ENCODE assay signal across 8 cellular contexts in genomic region chr17:28371245-28372202, GRCh38. TPM values are rescaled to one million over a fixed set of nuclear protein-coding genes. Genes with fewer than 3 reads are reported as not detected.
A peak's percentile ranks its signal among the peaks of the same experiment; 100 is the strongest.
DNase-seq lines count a peak whose midpoint lies in the region; ATAC-seq and TF ChIP-seq lines count a peak whose summit lies in the region.

TSS of gene SARM1 (plus strand) at chr17:28371694. CDS start at chr17:28372033, 339 bp downstream.

- TF ChIP-seq CTCF in BJ (IDR thresholded peaks at IDR 0.05; ENCODE audit: insufficient read depth, low read depth, low read length) (no peak), PC-9 (conservative IDR thresholded peaks at IDR 0.05) (no peak), fibroblast of pulmonary artery (IDR thresholded peaks at IDR 0.05; ENCODE audit: low read length, missing control alignments) (no peak)

- H3K36me3 Mint-ChIP-seq in activated T-helper 1 cell treated with anti-CD3 and anti-CD28 coated beads, Interleukin-12 subunit alpha, Interleukin-12 subunit beta, Interleukin-2, Interleukin-4 antibody, amounts not matched to agents 30 ng/mL and 10 ng/mL and 1 ng/mL, durations not matched to agents 14 hours and 24 hours and 36 hours (ENCODE audit: low read depth): peaks cover 6% of the 10 kb centered on the region
- no peaks in the 10 kb centered on the region for H3K36me3 Mint-ChIP-seq in natural killer cell treated with Interleukin-12 subunit alpha and Interleukin-12 subunit beta and Interleukin-15 and Interleukin-18, amount 100 ng/mL, for 72 hours
- peaks cover 4 to 14% of the 10 kb centered on the region in 2 donors for H3K36me3 Mint-ChIP-seq in stimulated activated naive B cell treated with anti-CD40 and anti-IgM and Interleukin-4, amounts not matched to agents 10 μg/mL and 1 μg/mL and 100 μg/mL, for 72 hours

- H3K36me3 ChIP-seq in BJ (ENCODE audit: control insufficient read depth, insufficient read depth, low read length) (no peaks in the 10 kb centered on the region), PC-9 (ENCODE audit: low read depth) (no peaks in the 10 kb centered on the region)

- POLR2A ChIA-PET in BJ (lab: Charles Lee): no interaction called here
- POLR2A ChIA-PET in PC-9 (lab: Charles Lee; ENCODE audit: unreplicated experiment): no interaction called here

- H3K9me2 ChIP-seq in PC-9 (ENCODE audit: insufficient read depth): no peaks in the 10 kb centered on the region

- H3K9me3 ChIP-seq in PC-9 (ENCODE audit: insufficient read depth, low read depth): no peaks in the 10 kb centered on the region

- H3K4me1 Mint-ChIP-seq in activated T-helper 1 cell treated with anti-CD3 and anti-CD28 coated beads, Interleukin-12 subunit alpha, Interleukin-12 subunit beta, Interleukin-2, Interleukin-4 antibody, amounts not matched to agents 30 ng/mL and 10 ng/mL and 1 ng/mL, durations not matched to agents 14 hours and 24 hours and 36 hours (ENCODE audit: low read depth): peaks cover 14% of the 10 kb centered on the region
- peaks cover 12 to 18% of the 10 kb centered on the region in 2 donors for H3K4me1 Mint-ChIP-seq in natural killer cell treated with Interleukin-12 subunit alpha and Interleukin-12 subunit beta and Interleukin-15 and Interleukin-18, amount 100 ng/mL, for 72 hours (ENCODE audit: low read depth in 2 of 2)
- H3K4me1 Mint-ChIP-seq in stimulated activated naive B cell treated with anti-CD40 and anti-IgM and Interleukin-4, amounts not matched to agents 10 μg/mL and 1 μg/mL and 100 μg/mL, for 72 hours: peaks cover 24 to 39% of the 10 kb centered on the region in 2 donors

- no peak within 1 kb of the TSS for H2AFZ ChIP-seq in PC-9

- peak; percentile 81 for ATAC-seq in GM19324 (IDR thresholded peaks at IDR 0.05; ENCODE audit: low FRiP score, unreplicated experiment)
- ATAC-seq in HG03520 (IDR thresholded peaks at IDR 0.05; ENCODE audit: unreplicated experiment): peak; percentile 75
- peak; percentile 96 for ATAC-seq in natural killer cell treated with Interleukin-12 subunit alpha and Interleukin-12 subunit beta and Interleukin-15 and Interleukin-18, amount 100 ng/mL, for 72 hours
- ATAC-seq in stimulated activated naive B cell treated with anti-CD40 and anti-IgM and Interleukin-4, amounts not matched to agents 10 μg/mL and 1 μg/mL and 100 μg/mL, for 72 hours (replicated peaks): peak; percentile 90

- H3K4me1 ChIP-seq in PC-9 (replicated peaks; ENCODE audit: insufficient read depth): peaks cover 18% of the 10 kb centered on the region

- CTCF ChIA-PET in BJ (lab: Yijun Ruan, JAX): interaction anchor here (1.9 kb wide), 1 partner anchor 10 kb away, joined by 5 read pairs; no protein-coding TSS in a partner anchor
- CTCF ChIA-PET in PC-9 (lab: Charles Lee): no interaction called here

- intact Hi-C loops in PC-9 (cut with micrococcal nuclease; ENCODE audit: unreplicated experiment): loop anchor here (2.0 kb wide), 1 partner anchor 53 kb away; the partner anchor contains the start of gene TMEM97
- intact Hi-C loops in activated T-helper 1 cell treated with anti-CD3 and anti-CD28 coated beads, Interleukin-12 subunit alpha, Interleukin-12 subunit beta, Interleukin-2, Interleukin-4 antibody, amounts not matched to agents 30 ng/mL and 10 ng/mL and 1 ng/mL, durations not matched to agents 14 hours and 24 hours and 36 hours (cut with micrococcal nuclease): loop anchor here (1.0 to 5.0 kb wide), 7 partner anchors 13 to 226 kb away; partner anchors contain the start of genes IFT20, POLDIP2, SLC46A1 and SPAG5

- H3K9me3 Mint-ChIP-seq in activated T-helper 1 cell treated with anti-CD3 and anti-CD28 coated beads, Interleukin-12 subunit alpha, Interleukin-12 subunit beta, Interleukin-2, Interleukin-4 antibody, amounts not matched to agents 30 ng/mL and 10 ng/mL and 1 ng/mL, durations not matched to agents 14 hours and 24 hours and 36 hours: no peaks in the 10 kb centered on the region
- H3K9me3 Mint-ChIP-seq in natural killer cell treated with Interleukin-12 subunit alpha and Interleukin-12 subunit beta and Interleukin-15 and Interleukin-18, amount 100 ng/mL, for 72 hours: no peaks in the 10 kb centered on the region
- no peaks in the 10 kb centered on the region for H3K9me3 Mint-ChIP-seq in stimulated activated naive B cell treated with anti-CD40 and anti-IgM and Interleukin-4, amounts not matched to agents 10 μg/mL and 1 μg/mL and 100 μg/mL, for 72 hours

- H3K4me2 ChIP-seq in PC-9: peak within 1 kb of the TSS; percentile 46

- no peaks in the 10 kb centered on the region for H3K27me3 Mint-ChIP-seq in activated T-helper 1 cell treated with anti-CD3 and anti-CD28 coated beads, Interleukin-12 subunit alpha, Interleukin-12 subunit beta, Interleukin-2, Interleukin-4 antibody, amounts not matched to agents 30 ng/mL and 10 ng/mL and 1 ng/mL, durations not matched to agents 14 hours and 24 hours and 36 hours (ENCODE audit: insufficient read depth)
- H3K27me3 Mint-ChIP-seq in natural killer cell treated with Interleukin-12 subunit alpha and Interleukin-12 subunit beta and Interleukin-15 and Interleukin-18, amount 100 ng/mL, for 72 hours: no peaks in the 10 kb centered on the region
- H3K27me3 Mint-ChIP-seq in stimulated activated naive B cell treated with anti-CD40 and anti-IgM and Interleukin-4, amounts not matched to agents 10 μg/mL and 1 μg/mL and 100 μg/mL, for 72 hours: no peaks in the 10 kb centered on the region

- H3F3A ChIP-seq in PC-9 (ENCODE audit: insufficient read depth, low read depth): peaks cover 15% of the 10 kb centered on the region; the same call in 1 of the 2 replicates

- DNase-seq in BJ (ENCODE audit: low read depth) (peak; percentile 62), PC-9 (no peak), fibroblast of pulmonary artery (ENCODE audit: low read depth) (peak; percentile 85)
- DNase-seq in activated T-helper 1 cell treated with anti-CD3 and anti-CD28 coated beads, Interleukin-12 subunit alpha, Interleukin-12 subunit beta, Interleukin-2, Interleukin-4 antibody, amounts not matched to agents 30 ng/mL and 10 ng/mL and 1 ng/mL, durations not matched to agents 14 hours and 24 hours and 36 hours (ENCODE audit: low spot score): peak; percentile 85
- peak; percentile 95 for DNase-seq in natural killer cell treated with Interleukin-12 subunit alpha and Interleukin-12 subunit beta and Interleukin-15 and Interleukin-18, amount 100 ng/mL, for 72 hours (ENCODE audit: low spot score)
- DNase-seq in stimulated activated naive B cell treated with anti-CD40 and anti-IgM and Interleukin-4, amounts not matched to agents 10 μg/mL and 1 μg/mL and 100 μg/mL, for 72 hours: peak; percentile 84

- no peaks in the 10 kb centered on the region for H3K27me3 ChIP-seq in BJ (ENCODE audit: control insufficient read depth, insufficient read depth, low read length)
- no peaks in the 10 kb centered on the region for H3K27me3 ChIP-seq in PC-9 (ENCODE audit: insufficient read depth, low read depth)

- no TSS peak for BruUV-seq in PC-9 (replicated peaks; lab: Mats Ljungman, UMichigan)

- no peaks in the 10 kb centered on the region for H4K20me1 ChIP-seq in PC-9 (ENCODE audit: insufficient read depth)

- H3K4me3 ChIP-seq in BJ (ENCODE audit: low read depth, low read length) (peak within 1 kb of the TSS; percentile 73), PC-9 (no peak within 1 kb of the TSS), fibroblast of pulmonary artery (replicated peaks; ENCODE audit: low read depth, low read length) (peak within 1 kb of the TSS; percentile 60)

- H3K79me2 ChIP-seq in PC-9 (ENCODE audit: low read depth): no peaks in the 10 kb centered on the region

- no peak within 1 kb of the TSS for H3K27ac ChIP-seq in PC-9

- H3K27ac Mint-ChIP-seq in activated T-helper 1 cell treated with anti-CD3 and anti-CD28 coated beads, Interleukin-12 subunit alpha, Interleukin-12 subunit beta, Interleukin-2, Interleukin-4 antibody, amounts not matched to agents 30 ng/mL and 10 ng/mL and 1 ng/mL, durations not matched to agents 14 hours and 24 hours and 36 hours: peak within 1 kb of the TSS; percentile 98
- H3K27ac Mint-ChIP-seq in natural killer cell treated with Interleukin-12 subunit alpha and Interleukin-12 subunit beta and Interleukin-15 and Interleukin-18, amount 100 ng/mL, for 72 hours: peak within 1 kb of the TSS; percentile 54 to 87
- H3K27ac Mint-ChIP-seq in stimulated activated naive B cell treated with anti-CD40 and anti-IgM and Interleukin-4, amounts not matched to agents 10 μg/mL and 1 μg/mL and 100 μg/mL, for 72 hours: peak within 1 kb of the TSS; percentile 94

- H3K4me3 Mint-ChIP-seq in activated T-helper 1 cell treated with anti-CD3 and anti-CD28 coated beads, Interleukin-12 subunit alpha, Interleukin-12 subunit beta, Interleukin-2, Interleukin-4 antibody, amounts not matched to agents 30 ng/mL and 10 ng/mL and 1 ng/mL, durations not matched to agents 14 hours and 24 hours and 36 hours: peak within 1 kb of the TSS; percentile 95
- H3K4me3 Mint-ChIP-seq in natural killer cell treated with Interleukin-12 subunit alpha and Interleukin-12 subunit beta and Interleukin-15 and Interleukin-18, amount 100 ng/mL, for 72 hours: peak within 1 kb of the TSS; percentile 88
- H3K4me3 Mint-ChIP-seq in stimulated activated naive B cell treated with anti-CD40 and anti-IgM and Interleukin-4, amounts not matched to agents 10 μg/mL and 1 μg/mL and 100 μg/mL, for 72 hours: peak within 1 kb of the TSS; percentile 96

RNA-seq across cellular contexts. Expression of gene SARM1, which starts in this region (rescaled TPM):
- polyA plus RNA-seq in BJ (2011; rRNA removed): 8.7 and 13.4 TPM in 2 replicates
- polyA minus RNA-seq in BJ (2011; rRNA and poly(A)+ RNA removed): 12.5 and 15.6 TPM in 2 replicates
- total RNA-seq in PC-9 (2021): 7.3 and 8.6 TPM in 2 replicates
- 40.7 and 45.6 TPM in 2 replicates for total RNA-seq in activated T-helper 1 cell treated with anti-CD3 and anti-CD28 coated beads, Interleukin-12 subunit alpha, Interleukin-12 subunit beta, Interleukin-2, Interleukin-4 antibody, amounts not matched to agents 30 ng/mL and 10 ng/mL and 1 ng/mL, durations not matched to agents 14 hours and 24 hours and 36 hours
- total RNA-seq in natural killer cell treated with Interleukin-12 subunit alpha and Interleukin-12 subunit beta and Interleukin-15 and Interleukin-18, amount 100 ng/mL, for 72 hours: 10 to 100 TPM; 29.4 to 46.2 TPM

Comparison
In these comparisons a context has a peak if more than half of its experiments do, and no peak if none do; other contexts are left out.
1. DNase-seq: peak in BJ (single experiment), activated T-helper 1 cell treated with anti-CD3 and anti-CD28 coated beads, Interleukin-12 subunit alpha, Interleukin-12 subunit beta, Interleukin-2, Interleukin-4 antibody, amounts not matched to agents 30 ng/mL and 10 ng/mL and 1 ng/mL, durations not matched to agents 14 hours and 24 hours and 36 hours (single experiment), fibroblast of pulmonary artery (single experiment), natural killer cell treated with Interleukin-12 subunit alpha and Interleukin-12 subunit beta and Interleukin-15 and Interleukin-18, amount 100 ng/mL, for 72 hours (single experiment) and stimulated activated naive B cell treated with anti-CD40 and anti-IgM and Interleukin-4, amounts not matched to agents 10 μg/mL and 1 μg/mL and 100 μg/mL, for 72 hours (single experiment); none in PC-9 (0 of 2).
2. Peak in every context shown above with its lines, with median percentiles within 50 percentile points of each other: ATAC-seq, H3K27ac Mint-ChIP-seq and H3K4me3 Mint-ChIP-seq.